26 cellular contexts compared by ENCODE assay signal in the genomic region with DNA sequence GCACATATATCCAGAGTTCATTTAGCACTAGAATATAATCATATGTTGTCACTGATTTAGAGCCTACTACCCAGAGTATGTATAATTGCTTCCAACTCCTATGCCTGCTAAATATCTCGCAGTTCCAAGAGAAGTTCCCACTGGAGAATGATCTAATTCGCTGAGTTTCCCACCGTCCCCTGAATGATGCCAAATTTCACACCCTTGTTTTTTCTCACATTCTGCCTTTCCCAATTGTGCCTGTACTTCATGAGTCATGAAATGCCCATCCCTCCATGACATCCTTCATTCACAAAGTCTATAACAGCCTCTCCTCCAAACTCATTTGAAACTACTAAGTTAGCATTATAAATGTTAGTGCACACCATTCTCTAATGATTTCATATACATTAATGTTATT.
A peak's percentile ranks its signal among the peaks of the same experiment; 100 is the strongest.
DNase-seq lines count a peak whose midpoint lies in the region; ATAC-seq and TF ChIP-seq lines count a peak whose summit lies in the region.
"Had no signal": no experiment of that assay in that cellular context is flagged by ENCODE, and none has a peak within 500 bp of the region (broad histone marks: within the 10 kb centered on the region; RNA-seq: fewer than 3 reads in every experiment).

No MANE protein-coding gene starts in this region.

- H3K9me3 Mint-ChIP-seq in activated naive CD4-positive, alpha-beta T cell treated with anti-CD3 and anti-CD28 coated beads, Interleukin-2, amount 50 U/mL, for 24 hours = no peaks in the 10 kb centered on the region
- no peaks in the 10 kb centered on the region for H3K9me3 Mint-ChIP-seq in activated naive CD4-positive, alpha-beta T cell treated with anti-CD3 and anti-CD28 coated beads for 36 hours
- H3K9me3 Mint-ChIP-seq: naive B cell had no signal

- peak overlapping the region in 3 of 12 donors; percentile 2 to 3 (median 3) for H3K27ac ChIP-seq in heart left ventricle
- H3K27ac ChIP-seq in gastrocnemius medialis = no peak overlapping the region
- H3K27ac ChIP-seq: A549, esophagus muscularis mucosa, hepatocyte, SJCRH30, vagina had no signal

- peak overlapping the region; percentile 74 for H3K27ac Mint-ChIP-seq in activated naive CD4-positive, alpha-beta T cell treated with anti-CD3 and anti-CD28 coated beads, Interleukin-2, amount 50 U/mL, for 24 hours
- no peak overlapping the region for H3K27ac Mint-ChIP-seq in activated naive CD4-positive, alpha-beta T cell treated with anti-CD3 and anti-CD28 coated beads for 36 hours
- H3K27ac Mint-ChIP-seq in T-helper 17 cell = peak overlapping the region; percentile 12

- peaks cover 0 to 52% (median 39%) of the 10 kb centered on the region in 9 donors for H3K36me3 ChIP-seq in heart left ventricle
- H3K36me3 ChIP-seq in gastrocnemius medialis = peaks cover 0 to 10% of the 10 kb centered on the region in 2 donors

- TF ChIP-seq POLR2A in heart left ventricle (IDR thresholded peaks at IDR 0.05) (no peak), gastrocnemius medialis (IDR thresholded peaks at IDR 0.05) (no peak)

- no peak for DNase-seq in activated naive CD4-positive, alpha-beta T cell treated with anti-CD3 and anti-CD28 coated beads for 36 hours
- DNase-seq in T-helper 17 cell (no peak), heart left ventricle (no peak), gastrocnemius medialis (no peak), glomerular visceral epithelial cell (ENCODE audit: extremely low spot score) (no peak)
- DNase-seq in stimulated activated CD4-positive, alpha-beta T cell treated with anti-CD3 and anti-CD28 coated beads, Interleukin-4, amount 100 ng/mL, for 1 hour = no peak
- DNase-seq: activated CD4-positive, CD25-positive, alpha-beta regulatory T cell; activated CD8-positive, alpha-beta memory T cell treated with anti-CD3 and anti-CD28 coated beads for 24 hours; amygdala; central memory CD4-positive, alpha-beta T cell; islet precursor cell; MG63; naive B cell; NCI-H1694; PC-3; posterior cingulate gyrus; SJCRH30; small intestine; stimulated activated CD4-positive, alpha-beta T cell treated with anti-CD3 and anti-CD28 coated beads, Interleukin-4, amount 100 ng/mL, for 24 hours; T-helper 2 cell had no signal

- H3K36me3 Mint-ChIP-seq in activated naive CD4-positive, alpha-beta T cell treated with anti-CD3 and anti-CD28 coated beads, Interleukin-2, amount 50 U/mL, for 24 hours = peaks cover 24% of the 10 kb centered on the region
- peaks cover 37% of the 10 kb centered on the region for H3K36me3 Mint-ChIP-seq in activated naive CD4-positive, alpha-beta T cell treated with anti-CD3 and anti-CD28 coated beads for 36 hours (ENCODE audit: low read depth)
- peaks cover 10% of the 10 kb centered on the region for H3K36me3 Mint-ChIP-seq in T-helper 17 cell (ENCODE audit: low read depth)

- H3K4me1 ChIP-seq in heart left ventricle = peaks cover 0 to 47% (median 13%) of the 10 kb centered on the region in 12 donors
- H3K4me1 ChIP-seq in gastrocnemius medialis = peaks cover 0 to 2% of the 10 kb centered on the region in 2 donors
- H3K4me1 ChIP-seq: vagina had no signal

- H3K9me3 ChIP-seq in T-helper 17 cell (ENCODE audit: control insufficient read depth, low read length, poor library complexity, severe bottlenecking) = no peaks in the 10 kb centered on the region
- no peaks in the 10 kb centered on the region for H3K9me3 ChIP-seq in heart left ventricle
- H3K9me3 ChIP-seq in gastrocnemius medialis = no peaks in the 10 kb centered on the region
- H3K9me3 ChIP-seq: A549, esophagus muscularis mucosa, MG63, SJCRH30, vagina had no signal

- H3K4me3 ChIP-seq in heart left ventricle (no peak overlapping the region), gastrocnemius medialis (no peak overlapping the region)
- H3K4me3 ChIP-seq: A549, esophagus muscularis mucosa, hepatocyte, MG63, SJCRH30, vagina had no signal

- peaks cover 61% of the 10 kb centered on the region for H3K4me1 Mint-ChIP-seq in activated naive CD4-positive, alpha-beta T cell treated with anti-CD3 and anti-CD28 coated beads, Interleukin-2, amount 50 U/mL, for 24 hours
- H3K4me1 Mint-ChIP-seq in activated naive CD4-positive, alpha-beta T cell treated with anti-CD3 and anti-CD28 coated beads for 36 hours (ENCODE audit: low read depth) = peaks cover 30% of the 10 kb centered on the region
- H3K4me1 Mint-ChIP-seq in T-helper 17 cell = peaks cover 18% of the 10 kb centered on the region

- ATAC-seq in T-helper 17 cell = no peak
- ATAC-seq in heart left ventricle = peak; percentile 32 to 71 (median 48)
- ATAC-seq in gastrocnemius medialis = peak; percentile 56 to 72
- no peak for ATAC-seq in GM21423 (IDR thresholded peaks at IDR 0.05; ENCODE audit: unreplicated experiment)
- ATAC-seq: A549, PC-3 had no signal

- TF ChIP-seq CTCF in heart left ventricle (IDR thresholded peaks at IDR 0.05) (no peak), gastrocnemius medialis (IDR thresholded peaks at IDR 0.05 in 4 of 5, conservative IDR thresholded peaks at IDR 0.05 in 1 of 5) (no peak)

- no peaks in the 10 kb centered on the region for H3K27me3 Mint-ChIP-seq in activated naive CD4-positive, alpha-beta T cell treated with anti-CD3 and anti-CD28 coated beads, Interleukin-2, amount 50 U/mL, for 24 hours
- H3K27me3 Mint-ChIP-seq in activated naive CD4-positive, alpha-beta T cell treated with anti-CD3 and anti-CD28 coated beads for 36 hours (ENCODE audit: low read depth) = no peaks in the 10 kb centered on the region
- H3K27me3 Mint-ChIP-seq in T-helper 17 cell = no peaks in the 10 kb centered on the region
- H3K27me3 Mint-ChIP-seq: naive B cell had no signal

- in situ Hi-C loops in gastrocnemius medialis (cut with MboI; ENCODE audit: low sequenced_read_pairs in 4 of 4) = loop anchor here (25.0 kb wide), 2 partner anchors 921 to 1371 kb away; no protein-coding TSS in a partner anchor

- 64 to 68% (median 65%) methylated on average over 3 of the region's 3 CpGs for WGBS in heart left ventricle, 4 donors

- H3K27me3 ChIP-seq in heart left ventricle (no peaks in the 10 kb centered on the region), gastrocnemius medialis (no peaks in the 10 kb centered on the region)
- H3K27me3 ChIP-seq: esophagus muscularis mucosa, hepatocyte, MG63, SJCRH30, vagina had no signal

- intact Hi-C loops in activated naive CD4-positive, alpha-beta T cell treated with anti-CD3 and anti-CD28 coated beads for 36 hours (cut with micrococcal nuclease) = loop anchor here (10.0 kb wide), 1 partner anchor 1373 kb away; no protein-coding TSS in a partner anchor
- intact Hi-C loops in heart left ventricle (cut with DNase I) (loop anchor here in 4 of 10 donors (10.0 kb wide), 3 partner anchors 53 to 183 kb away; partner anchors contain the start of gene CBLB (in 3 of the 4)), gastrocnemius medialis (cut with DNase I; ENCODE audit: low total_unique reads) (loop anchor here (5.0 kb wide), 1 partner anchor 1146 kb away; no protein-coding TSS in a partner anchor)

- CTCF ChIA-PET in activated naive CD4-positive, alpha-beta T cell treated with anti-CD3 and anti-CD28 coated beads for 36 hours (lab: Charles Lee) = no interaction called here

- no peak overlapping the region for H3K4me3 Mint-ChIP-seq in activated naive CD4-positive, alpha-beta T cell treated with anti-CD3 and anti-CD28 coated beads, Interleukin-2, amount 50 U/mL, for 24 hours
- H3K4me3 Mint-ChIP-seq in activated naive CD4-positive, alpha-beta T cell treated with anti-CD3 and anti-CD28 coated beads for 36 hours = no peak overlapping the region
- H3K4me3 Mint-ChIP-seq in T-helper 17 cell = no peak overlapping the region
- H3K4me3 Mint-ChIP-seq: naive B cell had no signal

Comparison
In these comparisons a context has a peak if more than half of its experiments do, and no peak if none do; other contexts are left out.
1. ATAC-seq: peak in heart left ventricle (4 of 4) and gastrocnemius medialis (2 of 2); none in T-helper 17 cell (single experiment) and GM21423 (single experiment).